ENCODE assay signal across 1 cellular context in the genomic region with DNA sequence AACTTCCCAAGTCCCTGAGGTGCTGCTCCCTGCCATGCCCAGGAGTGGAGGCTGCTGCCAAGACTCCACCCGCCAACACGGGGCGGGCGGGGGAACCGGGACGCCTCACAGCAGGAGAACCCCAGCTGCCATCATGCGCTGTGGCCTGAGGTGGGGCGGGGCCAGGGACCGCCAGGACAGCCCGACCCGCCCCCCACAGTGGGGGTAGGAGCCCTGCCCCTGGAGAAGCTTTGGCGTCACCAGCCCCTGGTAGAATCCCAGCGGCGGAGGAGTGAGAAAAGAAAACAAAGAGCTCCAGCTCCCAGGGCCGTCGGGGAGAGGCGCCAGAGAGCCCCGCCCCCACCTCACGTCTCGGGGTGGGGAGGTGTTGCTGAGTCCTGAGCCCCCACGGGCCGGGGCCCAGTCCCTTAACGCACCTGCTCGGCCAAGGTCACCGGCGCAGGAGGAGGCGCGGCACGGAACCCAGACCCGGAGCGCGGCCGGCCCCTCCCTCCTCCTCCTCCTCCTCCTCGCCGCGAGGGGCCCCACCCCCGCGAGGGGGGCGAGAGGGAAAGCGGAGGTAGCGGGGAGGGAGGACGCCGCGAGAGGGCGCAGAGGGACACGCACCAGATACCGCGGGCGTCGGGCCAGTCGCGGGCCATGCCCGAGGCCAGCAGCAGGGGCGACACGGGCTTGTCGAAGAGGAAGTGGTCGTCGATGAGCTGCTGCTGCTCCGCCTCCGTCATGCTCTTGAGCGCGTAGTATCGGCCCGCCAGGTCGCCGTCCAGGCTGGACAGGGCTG.
TF ChIP-seq lines count a peak whose summit lies in the region.

No MANE protein-coding gene starts in this region.

TF ChIP-seq in HEK293, 187 proteins besides CTCF, POLR2A, EP300 and RAD21 (continued from another document and continues in another):
- no peak; the same call in 1 of the 2 replicates for TF ChIP-seq SCRT1 (tag by site-specific recombination; IDR thresholded peaks at IDR 0.05; ENCODE audit: borderline replicate concordance)
- peak; percentile 91 for TF ChIP-seq KLF7 (tag by site-specific recombination; IDR thresholded peaks at IDR 0.05; ENCODE audit: borderline replicate concordance)
- TF ChIP-seq MEIS1 (CRISPR knock-in tag; IDR thresholded peaks at IDR 0.05; ENCODE audit: borderline replicate concordance) = no peak
- TF ChIP-seq REPIN1 (tag by site-specific recombination; IDR thresholded peaks at IDR 0.05; ENCODE audit: low read depth) = no peak; the same call in 1 of the 2 replicates
- peak; percentile 98 for TF ChIP-seq ZBTB21 (tag by site-specific recombination; IDR thresholded peaks at IDR 0.05)
- TF ChIP-seq ZNF214 (tag by site-specific recombination; IDR thresholded peaks at IDR 0.05; ENCODE audit: borderline replicate concordance) = no peak
- peak; percentile 99 for TF ChIP-seq OSR2 (tag by site-specific recombination; IDR thresholded peaks at IDR 0.05)
- TF ChIP-seq PRDM2 (tag by site-specific recombination; IDR thresholded peaks at IDR 0.05; ENCODE audit: borderline replicate concordance) = 0 out of 2 replicates have a peak, but pooled peaks have one; percentile 46
- TF ChIP-seq ZNF704 (tag by site-specific recombination; IDR thresholded peaks at IDR 0.05) = no peak; the same call in 1 of the 2 replicates
- no peak for TF ChIP-seq ZNF664 (tag by site-specific recombination; IDR thresholded peaks at IDR 0.05)
- no peak for TF ChIP-seq ZNF174 (tag by site-specific recombination; IDR thresholded peaks at IDR 0.05)
- TF ChIP-seq, protein P1, sequence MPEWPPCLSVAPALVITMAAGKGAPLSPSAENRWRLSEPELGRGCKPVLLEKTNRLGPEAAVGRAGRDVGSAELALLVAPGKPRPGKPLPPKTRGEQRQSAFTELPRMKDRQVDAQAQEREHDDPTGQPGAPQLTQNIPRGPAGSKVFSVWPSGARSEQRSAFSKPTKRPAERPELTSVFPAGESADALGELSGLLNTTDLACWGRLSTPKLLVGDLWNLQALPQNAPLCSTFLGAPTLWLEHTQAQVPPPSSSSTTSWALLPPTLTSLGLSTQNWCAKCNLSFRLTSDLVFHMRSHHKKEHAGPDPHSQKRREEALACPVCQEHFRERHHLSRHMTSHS (tag by site-specific recombination; IDR thresholded peaks at IDR 0.05) = no peak; the same call in 1 of the 2 replicates
- TF ChIP-seq ZNF549 (tag by site-specific recombination; IDR thresholded peaks at IDR 0.05) = no peak
- no peak for TF ChIP-seq ZNF670 (tag by site-specific recombination; IDR thresholded peaks at IDR 0.05; ENCODE audit: low read depth)
- TF ChIP-seq ZNF585B (tag by site-specific recombination; IDR thresholded peaks at IDR 0.05) = no peak
- TF ChIP-seq ZNF391 (tag by site-specific recombination; IDR thresholded peaks at IDR 0.05; ENCODE audit: borderline replicate concordance, low read depth) = peak; percentile 93
- peak; percentile 56; the same call in 1 of the 2 replicates for TF ChIP-seq ZNF785 (tag by site-specific recombination; IDR thresholded peaks at IDR 0.05)
- TF ChIP-seq GLIS2 (tag by site-specific recombination; IDR thresholded peaks at IDR 0.05) = peak; percentile 98
- TF ChIP-seq ZNF423 (tag by site-specific recombination; IDR thresholded peaks at IDR 0.05) = peak; percentile 85
- peak; percentile 96 for TF ChIP-seq ZIC2 (tag by site-specific recombination; IDR thresholded peaks at IDR 0.05)
- TF ChIP-seq GLI2 (tag by site-specific recombination; IDR thresholded peaks at IDR 0.05; ENCODE audit: borderline replicate concordance, low read depth) = no peak
- 0 out of 2 replicates have a peak, but pooled peaks have one; percentile 37 for TF ChIP-seq ZNF221 (tag by site-specific recombination; IDR thresholded peaks at IDR 0.05; ENCODE audit: borderline replicate concordance)
- TF ChIP-seq, protein P2, sequence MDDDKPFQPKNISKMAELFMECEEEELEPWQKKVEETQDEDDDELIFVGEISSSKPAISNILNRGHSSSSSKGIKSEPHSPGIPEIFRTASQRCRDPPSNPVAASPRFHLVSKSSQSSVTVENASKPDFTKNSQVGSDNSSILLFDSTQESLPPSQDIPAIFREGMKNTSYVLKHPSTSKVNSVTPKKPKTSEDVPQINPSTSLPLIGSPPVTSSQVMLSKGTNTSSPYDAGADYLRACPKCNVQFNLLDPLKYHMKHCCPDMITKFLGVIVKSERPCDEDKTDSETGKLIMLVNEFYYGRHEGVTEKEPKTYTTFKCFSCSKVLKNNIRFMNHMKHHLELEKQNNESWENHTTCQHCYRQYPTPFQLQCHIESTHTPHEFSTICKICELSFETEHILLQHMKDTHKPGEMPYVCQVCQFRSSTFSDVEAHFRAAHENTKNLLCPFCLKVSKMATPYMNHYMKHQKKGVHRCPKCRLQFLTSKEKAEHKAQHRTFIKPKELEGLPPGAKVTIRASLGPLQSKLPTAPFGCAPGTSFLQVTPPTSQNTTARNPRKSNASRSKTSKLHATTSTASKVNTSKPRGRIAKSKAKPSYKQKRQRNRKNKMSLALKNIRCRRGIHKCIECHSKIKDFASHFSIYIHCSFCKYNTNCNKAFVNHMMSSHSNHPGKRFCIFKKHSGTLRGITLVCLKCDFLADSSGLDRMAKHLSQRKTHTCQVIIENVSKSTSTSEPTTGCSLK (tag by site-specific recombination; IDR thresholded peaks at IDR 0.05) = no peak
- TF ChIP-seq PRDM4 (tag by site-specific recombination; IDR thresholded peaks at IDR 0.05) = peak; percentile 71
- TF ChIP-seq ZNF302 (tag by site-specific recombination; IDR thresholded peaks at IDR 0.05; ENCODE audit: low read depth) = no peak
- TF ChIP-seq ZNF530 (tag by site-specific recombination; IDR thresholded peaks at IDR 0.05; ENCODE audit: low read depth) = no peak
- TF ChIP-seq ZFP3 (tag by site-specific recombination; IDR thresholded peaks at IDR 0.05; ENCODE audit: low read depth) = no peak
- no peak for TF ChIP-seq ZNF677 (tag by site-specific recombination; IDR thresholded peaks at IDR 0.05)
- no peak; the same call in none of the 2 replicates for TF ChIP-seq ZNF645 (tag by site-specific recombination; IDR thresholded peaks at IDR 0.05)
- TF ChIP-seq ZNF175 (tag by site-specific recombination; IDR thresholded peaks at IDR 0.05) = no peak
- TF ChIP-seq YY2 (tag by site-specific recombination; IDR thresholded peaks at IDR 0.05) = peak; percentile 51
- TF ChIP-seq ZNF19 (tag by site-specific recombination; IDR thresholded peaks at IDR 0.05; ENCODE audit: low read depth) = no peak
- peak; percentile 78 for TF ChIP-seq ZNF146 (tag by site-specific recombination; IDR thresholded peaks at IDR 0.05)
- peak; percentile 99 for TF ChIP-seq KLF16 (tag by site-specific recombination; IDR thresholded peaks at IDR 0.05)
- peak; percentile 48; the same call in 1 of the 2 replicates for TF ChIP-seq MYNN (tag by site-specific recombination; IDR thresholded peaks at IDR 0.05; ENCODE audit: borderline replicate concordance)
- TF ChIP-seq SCRT2 (tag by site-specific recombination; IDR thresholded peaks at IDR 0.05) = peak; percentile 53; the same call in 1 of the 2 replicates
- 0 out of 2 replicates have a peak, but pooled peaks have one; percentile 54 for TF ChIP-seq ZNF416 (tag by site-specific recombination; IDR thresholded peaks at IDR 0.05)
- TF ChIP-seq, protein P3, sequence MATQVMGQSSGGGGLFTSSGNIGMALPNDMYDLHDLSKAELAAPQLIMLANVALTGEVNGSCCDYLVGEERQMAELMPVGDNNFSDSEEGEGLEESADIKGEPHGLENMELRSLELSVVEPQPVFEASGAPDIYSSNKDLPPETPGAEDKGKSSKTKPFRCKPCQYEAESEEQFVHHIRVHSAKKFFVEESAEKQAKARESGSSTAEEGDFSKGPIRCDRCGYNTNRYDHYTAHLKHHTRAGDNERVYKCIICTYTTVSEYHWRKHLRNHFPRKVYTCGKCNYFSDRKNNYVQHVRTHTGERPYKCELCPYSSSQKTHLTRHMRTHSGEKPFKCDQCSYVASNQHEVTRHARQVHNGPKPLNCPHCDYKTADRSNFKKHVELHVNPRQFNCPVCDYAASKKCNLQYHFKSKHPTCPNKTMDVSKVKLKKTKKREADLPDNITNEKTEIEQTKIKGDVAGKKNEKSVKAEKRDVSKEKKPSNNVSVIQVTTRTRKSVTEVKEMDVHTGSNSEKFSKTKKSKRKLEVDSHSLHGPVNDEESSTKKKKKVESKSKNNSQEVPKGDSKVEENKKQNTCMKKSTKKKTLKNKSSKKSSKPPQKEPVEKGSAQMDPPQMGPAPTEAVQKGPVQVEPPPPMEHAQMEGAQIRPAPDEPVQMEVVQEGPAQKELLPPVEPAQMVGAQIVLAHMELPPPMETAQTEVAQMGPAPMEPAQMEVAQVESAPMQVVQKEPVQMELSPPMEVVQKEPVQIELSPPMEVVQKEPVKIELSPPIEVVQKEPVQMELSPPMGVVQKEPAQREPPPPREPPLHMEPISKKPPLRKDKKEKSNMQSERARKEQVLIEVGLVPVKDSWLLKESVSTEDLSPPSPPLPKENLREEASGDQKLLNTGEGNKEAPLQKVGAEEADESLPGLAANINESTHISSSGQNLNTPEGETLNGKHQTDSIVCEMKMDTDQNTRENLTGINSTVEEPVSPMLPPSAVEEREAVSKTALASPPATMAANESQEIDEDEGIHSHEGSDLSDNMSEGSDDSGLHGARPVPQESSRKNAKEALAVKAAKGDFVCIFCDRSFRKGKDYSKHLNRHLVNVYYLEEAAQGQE (tag by site-specific recombination; IDR thresholded peaks at IDR 0.05) = peak; percentile 77
- no peak for TF ChIP-seq ZNF707 (tag by site-specific recombination; IDR thresholded peaks at IDR 0.05)
- no peak for TF ChIP-seq RBAK (tag by site-specific recombination; IDR thresholded peaks at IDR 0.05)
- TF ChIP-seq ZNF37A (tag by site-specific recombination; IDR thresholded peaks at IDR 0.05) = no peak
- TF ChIP-seq ZBTB17 (tag by site-specific recombination; IDR thresholded peaks at IDR 0.05) = peak; percentile 89
- peak; percentile 95; the same call in 1 of the 2 replicates for TF ChIP-seq ZNF394 (tag by site-specific recombination; IDR thresholded peaks at IDR 0.05; ENCODE audit: borderline replicate concordance)
